ENCODE assay signal across 21 cellular contexts in genomic region chr1:95503371-95504145, GRCh38.
DNase-seq lines count a peak whose midpoint lies in the region; ATAC-seq and TF ChIP-seq lines count a peak whose summit lies in the region.
"Had no signal": no experiment of that assay in that cellular context is flagged by ENCODE, and none has a peak within 500 bp of the region (broad histone marks: within the 10 kb centered on the region; RNA-seq: fewer than 3 reads in every experiment).

No MANE protein-coding gene starts in this region.

- intact Hi-C loops in posterior cingulate gyrus (cut with DNase I) (no loop called here), psoas muscle (cut with DNase I) (no loop called here)

- H3K9me3 ChIP-seq in psoas muscle = no peaks in the 10 kb centered on the region
- H3K9me3 ChIP-seq: MG63, SJCRH30 had no signal

- no peak overlapping the region for H3K4me3 ChIP-seq in psoas muscle
- H3K4me3 ChIP-seq: MG63, SJCRH30 had no signal

- H3K27ac ChIP-seq in psoas muscle = no peak overlapping the region
- H3K27ac ChIP-seq: C4-2B, SJCRH30 had no signal

- TF ChIP-seq CTCF in psoas muscle (IDR thresholded peaks at IDR 0.05) (no peak), omental fat pad (IDR thresholded peaks at IDR 0.05) (no peak)

- H3K27me3 ChIP-seq in psoas muscle (ENCODE audit: insufficient read depth in 3 of 3, low read length in 2 of 3) = peaks cover 0 to 4% (median 1%) of the 10 kb centered on the region in 3 donors
- H3K27me3 ChIP-seq: MG63, SJCRH30 had no signal

- ATAC-seq in esophagus mucosa (peak; percentile 48), GM18498 (IDR thresholded peaks at IDR 0.05; ENCODE audit: unreplicated experiment) (no peak), psoas muscle (no peak), omental fat pad (ENCODE audit: low FRiP score) (no peak)
- ATAC-seq: CD8-positive, alpha-beta T cell; SK-N-SH treated with all-trans-retinoic acid at 6 μM for 48 hours had no signal

- H3K36me3 ChIP-seq in psoas muscle (ENCODE audit: insufficient read depth in 1 of 2, low read depth in 1 of 2) = no peaks in the 10 kb centered on the region
- H3K36me3 ChIP-seq: MG63, SJCRH30 had no signal

- peak; percentile 95 for DNase-seq in NCI-H1694 treated with DMSO at 0.1 percent for 48 hours (lab: John Stamatoyannopoulos, UW)
- peak; percentile 4 for DNase-seq in NCI-H69 (lab: John Stamatoyannopoulos, UW)
- peak in 7 of 10 donors; percentile 11 to 85 (median 33) for DNase-seq in posterior cingulate gyrus
- no peak for DNase-seq in COLO668 (lab: John Stamatoyannopoulos, UW; ENCODE audit: unreplicated experiment)
- DNase-seq in psoas muscle = no peak
- no peak for DNase-seq in omental fat pad (ENCODE audit: low spot score)
- DNase-seq: CD8-positive, alpha-beta T cell; GOT3; HCEC 1CT; KBM-7; MG63; NCI-H1105 treated with DMSO at 0.1 percent for 48 hours; NCI-H146; NCI-H2029 treated with DMSO at 0.1 percent for 48 hours; NCI-H226; NCI-H774; SJCRH30 had no signal

- H3K4me1 ChIP-seq in psoas muscle = no peaks in the 10 kb centered on the region
- H3K4me1 ChIP-seq: SJCRH30 had no signal

- WGBS in psoas muscle, 3 donors = 36 to 47% (median 36%) methylated on average over 12 of the region's 12 CpGs

Comparison
In these comparisons a context has a peak if more than half of its experiments do, and no peak if none do; other contexts are left out.
1. DNase-seq: peak in NCI-H1694 treated with DMSO at 0.1 percent for 48 hours (single experiment), NCI-H69 (single experiment) and posterior cingulate gyrus (7 of 10); none in COLO668 (single experiment), psoas muscle (0 of 2) and omental fat pad (single experiment).